ENCODE assay signal across 8 cellular contexts in the genomic region with DNA sequence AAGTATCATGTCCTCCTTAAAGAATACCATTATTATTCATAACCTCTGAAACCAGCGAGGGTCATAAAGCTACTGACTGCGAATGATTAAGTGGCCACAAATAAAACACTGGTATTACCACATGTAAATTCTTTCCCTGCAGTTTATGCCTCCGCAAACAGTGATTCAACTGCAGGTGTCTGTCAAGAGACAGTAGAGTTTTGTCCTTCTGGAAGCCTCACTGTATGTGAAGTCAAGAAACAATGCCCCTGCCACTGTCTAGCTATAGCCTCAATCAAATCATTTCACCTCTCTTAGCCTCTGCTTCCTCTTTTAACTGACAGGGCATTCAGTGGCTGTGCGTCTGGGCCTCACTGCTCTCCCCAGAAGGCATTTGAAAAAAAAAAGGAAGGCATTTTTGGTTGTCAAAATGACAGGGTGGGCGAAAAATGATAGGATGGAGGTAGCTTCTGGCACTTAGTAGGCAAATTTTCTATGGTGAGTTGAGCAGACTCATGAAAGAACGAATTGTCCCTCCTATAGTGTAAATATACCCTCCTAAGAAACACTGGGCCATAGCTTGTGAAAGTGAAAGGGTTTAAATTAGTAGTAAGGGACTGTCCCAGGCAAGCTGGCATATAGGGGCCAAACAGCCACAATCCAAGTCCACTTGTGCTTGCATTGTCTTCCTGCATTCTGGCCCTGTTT.
DNase-seq lines count a peak whose midpoint lies in the region; ATAC-seq and TF ChIP-seq lines count a peak whose summit lies in the region.

No MANE protein-coding gene starts in this region.

- peak; percentile 72 for ATAC-seq in GM21529 (IDR thresholded peaks at IDR 0.05; ENCODE audit: unreplicated experiment)
- peak; percentile 91 for ATAC-seq in activated CD8-positive, alpha-beta T cell treated with anti-CD3 and anti-CD28 coated beads for 36 hours

- H3K27me3 Mint-ChIP-seq in activated CD8-positive, alpha-beta T cell treated with anti-CD3 and anti-CD28 coated beads for 36 hours = no peaks in the 10 kb centered on the region
- H3K27me3 Mint-ChIP-seq in type B pancreatic cell = no peaks in the 10 kb centered on the region

- CTCF ChIA-PET in activated CD8-positive, alpha-beta T cell treated with anti-CD3 and anti-CD28 coated beads for 36 hours (lab: Charles Lee) = interaction anchor here (0.6 to 1.9 kb wide), 3 partner anchors 9 to 291 kb away, joined by 3 to 9 read pairs (median 3); no protein-coding TSS in a partner anchor

- no peak for TF ChIP-seq CTCF in GM12864 (IDR thresholded peaks at IDR 0.05; ENCODE audit: low read depth, low read length, missing control alignments)
- TF ChIP-seq CTCF in activated CD8-positive, alpha-beta T cell treated with anti-CD3 and anti-CD28 coated beads for 36 hours (IDR thresholded peaks at IDR 0.05) = no peak
- TF ChIP-seq CTCF in type B pancreatic cell (conservative IDR thresholded peaks at IDR 0.05) = no peak

- DNase-seq in GM12864 (ENCODE audit: low read depth) (no peak), HT-29 (ENCODE audit: low spot score) (peak; percentile 91), kidney glomerular epithelial cell (lab: John Stamatoyannopoulos, UW) (peak; percentile 87), type B pancreatic cell (ENCODE audit: extremely low spot score, unreplicated experiment) (no peak), NCI-H345 (lab: John Stamatoyannopoulos, UW) (no peak), GF-D8 (lab: John Stamatoyannopoulos, UW) (no peak)
- DNase-seq in activated CD8-positive, alpha-beta T cell treated with anti-CD3 and anti-CD28 coated beads for 36 hours = no peak

- H3K27ac Mint-ChIP-seq in activated CD8-positive, alpha-beta T cell treated with anti-CD3 and anti-CD28 coated beads for 36 hours = peak overlapping the region; percentile 22
- H3K27ac Mint-ChIP-seq in type B pancreatic cell = peak overlapping the region; percentile 52

- peaks cover 1% of the 10 kb centered on the region for H3K36me3 Mint-ChIP-seq in activated CD8-positive, alpha-beta T cell treated with anti-CD3 and anti-CD28 coated beads for 36 hours (ENCODE audit: low read depth)
- H3K36me3 Mint-ChIP-seq in type B pancreatic cell = no peaks in the 10 kb centered on the region

- intact Hi-C loops in activated CD8-positive, alpha-beta T cell treated with anti-CD3 and anti-CD28 coated beads for 36 hours (cut with micrococcal nuclease) = no loop called here

- H3K4me1 Mint-ChIP-seq in activated CD8-positive, alpha-beta T cell treated with anti-CD3 and anti-CD28 coated beads for 36 hours (ENCODE audit: low read depth) = peaks cover 14% of the 10 kb centered on the region
- peaks cover 27% of the 10 kb centered on the region for H3K4me1 Mint-ChIP-seq in type B pancreatic cell (ENCODE audit: unreplicated experiment)

- no peak overlapping the region for H3K4me3 Mint-ChIP-seq in activated CD8-positive, alpha-beta T cell treated with anti-CD3 and anti-CD28 coated beads for 36 hours
- H3K4me3 Mint-ChIP-seq in type B pancreatic cell = peak overlapping the region; percentile 39

- no peaks in the 10 kb centered on the region for H3K9me3 Mint-ChIP-seq in activated CD8-positive, alpha-beta T cell treated with anti-CD3 and anti-CD28 coated beads for 36 hours
- H3K9me3 Mint-ChIP-seq in type B pancreatic cell = no peaks in the 10 kb centered on the region

- POLR2A ChIA-PET in activated CD8-positive, alpha-beta T cell treated with anti-CD3 and anti-CD28 coated beads for 36 hours (lab: Charles Lee) = interaction anchor here (1.0 to 1.3 kb wide), 2 partner anchors 28 to 197 kb away, joined by 3 read pairs; no protein-coding TSS in a partner anchor

- peak overlapping the region; percentile 12; the same call in 1 of the 2 replicates for H3K4me3 ChIP-seq in GM12864 (ENCODE audit: low read depth, low read length)

Comparison
In these comparisons a context has a peak if more than half of its experiments do, and no peak if none do; other contexts are left out.
1. DNase-seq: peak in HT-29 (single experiment) and kidney glomerular epithelial cell (single experiment); none in GM12864 (single experiment), activated CD8-positive, alpha-beta T cell treated with anti-CD3 and anti-CD28 coated beads for 36 hours (single experiment), type B pancreatic cell (single experiment), NCI-H345 (single experiment) and GF-D8 (single experiment).